In genomic region chr21:33668620-33669019, GRCh38 we compare ENCODE assay signal across 22 cellular contexts.
"Had no signal": no experiment of that assay in that cellular context is flagged by ENCODE, and none has a peak within 500 bp of the region (broad histone marks: within the 10 kb centered on the region; RNA-seq: fewer than 3 reads in every experiment).

No MANE protein-coding gene starts in this region.

- H3K9me3 ChIP-seq: heart right ventricle, left ventricle myocardium inferior, tibial artery had no signal

- H3K4me3 ChIP-seq: coronary artery, heart right ventricle, left ventricle myocardium inferior, tibial artery had no signal

- H3K27me3 ChIP-seq: heart right ventricle, tibial artery had no signal

- ATAC-seq: activated CD8-positive, alpha-beta T cell treated with anti-CD3 and anti-CD28 coated beads, Interleukin-2, amount 10 ng/mL, durations not matched to agents 7 days and 5 days; activated naive CD4-positive, alpha-beta T cell treated with anti-CD3 and anti-CD28 coated beads, Interleukin-2, amount 50 U/mL, for 72 hours; SK-N-SH treated with all-trans-retinoic acid at 6 μM for 48 hours; stimulated activated naive CD8-positive, alpha-beta T cell treated with anti-CD3 and anti-CD28 coated beads, Interleukin-15, Interleukin-2, amounts not matched to agents 100 U/mL and 50 U/mL, for 24 hours; T-cell had no signal

- DNase-seq: activated CD4-positive, alpha-beta T cell treated with anti-CD3 and anti-CD28 coated beads, Interleukin-2, amount 10 ng/mL, durations not matched to agents 7 days and 5 days; activated CD4-positive, CD25-positive, alpha-beta regulatory T cell treated with anti-CD3 and anti-CD28 coated beads, Interleukin-2, amount 50 U/mL, for 72 hours; activated CD8-positive, alpha-beta T cell treated with anti-CD3 and anti-CD28 coated beads, Interleukin-2, amount 10 ng/mL, durations not matched to agents 7 days and 5 days; activated gamma-delta T cell treated with Interleukin-2 at 50 U/mL for 16 hours; cerebellar nuclear complex; endodermal cell; heart right ventricle; left ventricle myocardium inferior; naive B cell; retina; stimulated activated CD4-positive, alpha-beta T cell treated with anti-CD3 and anti-CD28 coated beads, Interleukin-12 subunit alpha, Interleukin-12 subunit beta, amount 100 ng/mL, for 4 hours; stimulated activated CD4-positive, alpha-beta T cell treated with anti-CD3 and anti-CD28 coated beads, Interleukin-4, amount 100 ng/mL, for 4 hours; stimulated activated naive CD8-positive, alpha-beta T cell treated with anti-CD3 and anti-CD28 coated beads, Interleukin-15, Interleukin-2, amounts not matched to agents 100 U/mL and 50 U/mL, for 24 hours; substantia nigra; T-cell; tibial artery had no signal

- H3K27ac ChIP-seq: epithelial cell of prostate, left ventricle myocardium inferior, tibial artery, VCaP had no signal

- H3K36me3 ChIP-seq: left ventricle myocardium inferior, tibial artery had no signal

- FAIRE-seq: astrocyte had no signal
